In genomic region chr2:149767516-149767974, GRCh38 we compare ENCODE assay signal across 15 cellular contexts.
DNase-seq lines count a peak whose midpoint lies in the region; ATAC-seq, FAIRE-seq and TF ChIP-seq lines count a peak whose summit lies in the region.
"Had no signal": no experiment of that assay in that cellular context is flagged by ENCODE, and none has a peak within 500 bp of the region (broad histone marks: within the 10 kb centered on the region; RNA-seq: fewer than 3 reads in every experiment).

No MANE protein-coding gene starts in this region.

- intact Hi-C loops in sciatic nerve (cut with DNase I): no loop called here

- no peaks in the 10 kb centered on the region for H3K9me3 Mint-ChIP-seq in stimulated activated memory B cell treated with anti-CD40 and anti-IgM and Interleukin-4, amounts not matched to agents 10 μg/mL and 1 μg/mL and 100 μg/mL, for 72 hours
- H3K9me3 Mint-ChIP-seq: stimulated activated naive B cell treated with anti-CD40 and anti-IgM and Interleukin-4, amounts not matched to agents 10 μg/mL and 1 μg/mL and 100 μg/mL, for 72 hours had no signal

- TF ChIP-seq CTCF in fibroblast of pulmonary artery (IDR thresholded peaks at IDR 0.05; ENCODE audit: low read length, missing control alignments): no peak

- no peak overlapping the region for H3K4me3 Mint-ChIP-seq in stimulated activated memory B cell treated with anti-CD40 and anti-IgM and Interleukin-4, amounts not matched to agents 10 μg/mL and 1 μg/mL and 100 μg/mL, for 72 hours
- H3K4me3 Mint-ChIP-seq: activated CD4-positive, alpha-beta T cell treated with anti-CD3 and anti-CD28 coated beads for 36 hours; stimulated activated naive B cell treated with anti-CD40 and anti-IgM and Interleukin-4, amounts not matched to agents 10 μg/mL and 1 μg/mL and 100 μg/mL, for 72 hours had no signal

- no peaks in the 10 kb centered on the region for H3K27me3 Mint-ChIP-seq in stimulated activated memory B cell treated with anti-CD40 and anti-IgM and Interleukin-4, amounts not matched to agents 10 μg/mL and 1 μg/mL and 100 μg/mL, for 72 hours
- H3K27me3 Mint-ChIP-seq: activated CD4-positive, alpha-beta T cell treated with anti-CD3 and anti-CD28 coated beads for 36 hours; stimulated activated naive B cell treated with anti-CD40 and anti-IgM and Interleukin-4, amounts not matched to agents 10 μg/mL and 1 μg/mL and 100 μg/mL, for 72 hours had no signal

- DNase-seq in GM03348 (ENCODE audit: low spot score): peak; percentile 43
- peak; percentile 65 for DNase-seq in RCC 7860 (ENCODE audit: low spot score)
- peak; percentile 72 for DNase-seq in fibroblast of pulmonary artery (ENCODE audit: low read depth)
- no peak for DNase-seq in sciatic nerve (ENCODE audit: low spot score)
- no peak for DNase-seq in activated naive CD4-positive, alpha-beta T cell treated with Interleukin-2 at 50 U/mL for 16 hours
- DNase-seq in mucosa of gallbladder (ENCODE audit: low spot score): no peak
- DNase-seq: activated CD4-positive, alpha-beta T cell treated with anti-CD3 and anti-CD28 coated beads for 36 hours; activated gamma-delta T cell; effector CD4-positive, alpha-beta T cell; H7; NCI-H1048; SHP77 treated with DMSO at 0.1 percent for 48 hours; stimulated activated naive B cell treated with anti-CD40 and anti-IgM and Interleukin-4, amounts not matched to agents 10 μg/mL and 1 μg/mL and 100 μg/mL, for 72 hours had no signal

- H3K27ac Mint-ChIP-seq in stimulated activated memory B cell treated with anti-CD40 and anti-IgM and Interleukin-4, amounts not matched to agents 10 μg/mL and 1 μg/mL and 100 μg/mL, for 72 hours: no peak overlapping the region
- H3K27ac Mint-ChIP-seq: activated CD4-positive, alpha-beta T cell treated with anti-CD3 and anti-CD28 coated beads for 36 hours; stimulated activated naive B cell treated with anti-CD40 and anti-IgM and Interleukin-4, amounts not matched to agents 10 μg/mL and 1 μg/mL and 100 μg/mL, for 72 hours had no signal

- peak; percentile 74 for FAIRE-seq in RCC 7860 (lab: Jason Lieb, UNC)

- no peak overlapping the region for H3K4me3 ChIP-seq in fibroblast of pulmonary artery (replicated peaks; ENCODE audit: low read depth, low read length)

- H3K4me1 Mint-ChIP-seq in stimulated activated memory B cell treated with anti-CD40 and anti-IgM and Interleukin-4, amounts not matched to agents 10 μg/mL and 1 μg/mL and 100 μg/mL, for 72 hours: no peaks in the 10 kb centered on the region
- H3K4me1 Mint-ChIP-seq: activated CD4-positive, alpha-beta T cell treated with anti-CD3 and anti-CD28 coated beads for 36 hours; stimulated activated naive B cell treated with anti-CD40 and anti-IgM and Interleukin-4, amounts not matched to agents 10 μg/mL and 1 μg/mL and 100 μg/mL, for 72 hours had no signal

- no peaks in the 10 kb centered on the region for H3K36me3 Mint-ChIP-seq in stimulated activated memory B cell treated with anti-CD40 and anti-IgM and Interleukin-4, amounts not matched to agents 10 μg/mL and 1 μg/mL and 100 μg/mL, for 72 hours
- H3K36me3 Mint-ChIP-seq: stimulated activated naive B cell treated with anti-CD40 and anti-IgM and Interleukin-4, amounts not matched to agents 10 μg/mL and 1 μg/mL and 100 μg/mL, for 72 hours had no signal

- ATAC-seq in sciatic nerve (peak; percentile 52), HG03378 (IDR thresholded peaks at IDR 0.05; ENCODE audit: unreplicated experiment) (no peak)
- ATAC-seq in stimulated activated memory B cell treated with anti-CD40 and anti-IgM and Interleukin-4, amounts not matched to agents 10 μg/mL and 1 μg/mL and 100 μg/mL, for 72 hours: no peak
- ATAC-seq: activated CD4-positive, alpha-beta T cell treated with anti-CD3 and anti-CD28 coated beads for 36 hours; stimulated activated naive B cell treated with anti-CD40 and anti-IgM and Interleukin-4, amounts not matched to agents 10 μg/mL and 1 μg/mL and 100 μg/mL, for 72 hours had no signal

Comparison
In these comparisons a context has a peak if more than half of its experiments do, and no peak if none do; other contexts are left out.
1. DNase-seq: peak in GM03348 (single experiment), RCC 7860 (single experiment) and fibroblast of pulmonary artery (single experiment); none in sciatic nerve (single experiment), activated naive CD4-positive, alpha-beta T cell treated with Interleukin-2 at 50 U/mL for 16 hours (single experiment) and mucosa of gallbladder (single experiment).